ENCODE assay signal across 21 cellular contexts in the genomic region with DNA sequence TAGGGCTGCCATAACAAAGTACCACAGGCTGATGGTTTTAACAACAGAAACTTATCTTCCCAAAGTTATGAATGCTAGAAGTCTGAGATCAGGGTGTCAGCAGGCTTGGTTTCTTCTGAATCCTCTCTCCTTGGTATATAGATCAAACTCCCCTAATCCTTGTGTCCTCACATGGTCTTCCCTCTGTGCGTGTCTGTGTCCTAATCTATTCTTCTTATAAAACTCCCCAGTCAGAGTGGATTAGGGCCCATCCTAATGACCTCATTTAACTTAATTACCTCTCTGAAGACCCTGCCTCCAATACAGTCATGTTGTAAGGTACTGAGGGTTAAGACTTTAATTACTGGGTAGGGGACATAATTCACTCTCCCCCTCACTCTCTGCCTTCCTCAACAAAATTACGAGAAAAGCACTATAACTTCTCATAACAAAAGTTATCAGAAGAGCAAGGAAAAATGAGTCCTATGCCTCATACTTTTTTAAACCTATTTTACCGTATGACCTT.
"Had no signal": no experiment of that assay in that cellular context is flagged by ENCODE, and none has a peak within 500 bp of the region (broad histone marks: within the 10 kb centered on the region; RNA-seq: fewer than 3 reads in every experiment).

No MANE protein-coding gene starts in this region.

- FAIRE-seq: endometrium had no signal

- H3K27ac ChIP-seq: lower lobe of right lung had no signal

- DNase-seq: activated CD4-positive, alpha-beta T cell treated with anti-CD3 and anti-CD28 coated beads, Interleukin-2, amount 50 U/mL, for 1 hour; activated CD8-positive, alpha-beta memory T cell treated with anti-CD3 and anti-CD28 coated beads, Interleukin-2, amount 50 U/mL, for 4 hours; activated effector memory CD4-positive, alpha-beta T cell treated with Interleukin-2 at 50 U/mL for 16 hours; activated naive CD4-positive, alpha-beta T cell treated with anti-CD3 and anti-CD28 coated beads, Interleukin-2, amount 10 ng/mL, durations not matched to agents 7 days and 5 days; activated T-cell treated with anti-CD3 and anti-CD28 coated beads, Interleukin-2, amount 50 U/mL, for 4 hours; aorta; erythroblast; gastrocnemius medialis; lower lobe of right lung; occipital lobe; right cardiac atrium; SK-N-SH; stimulated activated CD4-positive, alpha-beta T cell treated with anti-CD3 and anti-CD28 coated beads, Interleukin-15, amount 100 ng/mL, for 24 hours; stimulated activated CD4-positive, alpha-beta T cell treated with anti-CD3 and anti-CD28 coated beads, Interleukin-2, amount 100 ng/mL, for 48 hours; stimulated activated naive CD8-positive, alpha-beta T cell treated with anti-CD3 and anti-CD28 coated beads, Interleukin-15, amount 100 ng/mL, for 72 hours; T-cell had no signal

- H3K9ac ChIP-seq: SK-N-SH had no signal

- H3K4me3 ChIP-seq: coronary artery, gastrocnemius medialis, lower lobe of right lung, skin epidermis had no signal

- H3K36me3 ChIP-seq: gastrocnemius medialis, lower lobe of right lung had no signal

- H3K9me3 ChIP-seq: gastrocnemius medialis, lower lobe of right lung, SK-N-SH had no signal

- ATAC-seq: activated CD4-positive, CD25-positive, alpha-beta regulatory T cell treated with anti-CD3 and anti-CD28 coated beads, Interleukin-2, amount 50 U/mL, for 24 hours; activated T-cell treated with anti-CD3 and anti-CD28 coated beads, Interleukin-2, amount 50 U/mL, for 4 hours; gastrocnemius medialis; lower lobe of right lung; natural killer cell treated with Interleukin-12 subunit alpha and Interleukin-12 subunit beta and Interleukin-15 and Interleukin-18, amount 100 ng/mL, for 72 hours; right cardiac atrium; stimulated activated naive CD8-positive, alpha-beta T cell treated with anti-CD3 and anti-CD28 coated beads, Interleukin-15, amount 100 ng/mL, for 72 hours; T-cell had no signal

- H3K27me3 ChIP-seq: gastrocnemius medialis had no signal
